ENCODE assay signal across 7 cellular contexts in genomic region chr7:114047889-114048288, GRCh38.
DNase-seq lines count a peak whose midpoint lies in the region; ATAC-seq and TF ChIP-seq lines count a peak whose summit lies in the region.

No MANE protein-coding gene starts in this region.

- peaks cover 8% of the 10 kb centered on the region for H3K4me1 Mint-ChIP-seq in chondrocyte (ENCODE audit: low read depth)
- H3K4me1 Mint-ChIP-seq in osteocyte (ENCODE audit: unreplicated experiment), result peaks cover 6% of the 10 kb centered on the region

- peak; percentile 3 for DNase-seq in GM04504 (ENCODE audit: low read depth)
- DNase-seq in OCI-LY7 (ENCODE audit: low spot score), result no peak
- DNase-seq in chondrocyte (ENCODE audit: low spot score), result no peak
- no peak for DNase-seq in osteocyte (ENCODE audit: extremely low spot score, unreplicated experiment)

- H3K4me3 ChIP-seq in OCI-LY7 (ENCODE audit: low read depth, low read length, poor library complexity, severe bottlenecking), result peak overlapping the region; percentile 39

- no peak overlapping the region for H3K27ac ChIP-seq in OCI-LY7 (ENCODE audit: low read depth, low read length, poor library complexity, severe bottlenecking)

- BruUV-seq in OCI-LY7 (replicated peaks; lab: Mats Ljungman, UMichigan), result no TSS peak

- POLR2A ChIA-PET in OCI-LY7 (lab: Charles Lee), result interaction anchor here (0.7 to 1.5 kb wide), 4 partner anchors 18 to 152 kb away, joined by 3 to 5 read pairs (median 3); no protein-coding TSS in a partner anchor

- intact Hi-C loops in OCI-LY7 (cut with micrococcal nuclease; ENCODE audit: unreplicated experiment), result no loop called here

- no peaks in the 10 kb centered on the region for H3K9me3 ChIP-seq in OCI-LY7 (ENCODE audit: low read length)

- TF ChIP-seq CTCF in OCI-LY7 (conservative IDR thresholded peaks at IDR 0.05; ENCODE audit: low read length), result no peak
- TF ChIP-seq CTCF in chondrocyte (IDR thresholded peaks at IDR 0.05), result no peak
- TF ChIP-seq CTCF in osteocyte (IDR thresholded peaks at IDR 0.05), result no peak

- H3K36me3 Mint-ChIP-seq in chondrocyte (ENCODE audit: low read depth) (no peaks in the 10 kb centered on the region), osteocyte (ENCODE audit: unreplicated experiment) (no peaks in the 10 kb centered on the region)

- H3K4me3 Mint-ChIP-seq in chondrocyte (ENCODE audit: unreplicated experiment) (peak overlapping the region; percentile 42), osteocyte (ENCODE audit: unreplicated experiment) (no peak overlapping the region)

- ATAC-seq in GM19397 (IDR thresholded peaks at IDR 0.05; ENCODE audit: unreplicated experiment) (no peak), HG02678 (IDR thresholded peaks at IDR 0.05; ENCODE audit: unreplicated experiment) (no peak), GM19463 (IDR thresholded peaks at IDR 0.05; ENCODE audit: unreplicated experiment) (no peak)

- no peaks in the 10 kb centered on the region for H3K9me2 ChIP-seq in OCI-LY7 (ENCODE audit: insufficient read depth, low read length)

- peak overlapping the region; percentile 89 for H2AFZ ChIP-seq in OCI-LY7 (ENCODE audit: low read length)

- H3K4me2 ChIP-seq in OCI-LY7 (ENCODE audit: low read length), result peak overlapping the region; percentile 63; the same call in 1 of the 2 replicates

- H3K79me2 ChIP-seq in OCI-LY7 (ENCODE audit: insufficient read depth, low read depth, low read length), result no peaks in the 10 kb centered on the region

- CTCF ChIA-PET in OCI-LY7 (lab: Charles Lee; ENCODE audit: unreplicated experiment), result no interaction called here

- no peaks in the 10 kb centered on the region for H3K36me3 ChIP-seq in OCI-LY7 (ENCODE audit: insufficient read depth, low read length)

- H3K27me3 Mint-ChIP-seq in chondrocyte (ENCODE audit: low read depth) (no peaks in the 10 kb centered on the region), osteocyte (ENCODE audit: unreplicated experiment) (no peaks in the 10 kb centered on the region)

- H4K20me1 ChIP-seq in OCI-LY7 (ENCODE audit: insufficient read depth, low read length), result no peaks in the 10 kb centered on the region

- no peaks in the 10 kb centered on the region for H3K9me3 Mint-ChIP-seq in chondrocyte (ENCODE audit: low read depth)
- H3K9me3 Mint-ChIP-seq in osteocyte (ENCODE audit: unreplicated experiment), result no peaks in the 10 kb centered on the region

- peaks cover 11% of the 10 kb centered on the region for H3K4me1 ChIP-seq in OCI-LY7 (ENCODE audit: insufficient read depth, low read length, poor library complexity, severe bottlenecking)

- H3K27ac Mint-ChIP-seq in chondrocyte (ENCODE audit: unreplicated experiment) (no peak overlapping the region), osteocyte (ENCODE audit: unreplicated experiment) (peak overlapping the region; percentile 78)
